9 cellular contexts compared by ENCODE assay signal in genomic region chr20:50294164-50295088, GRCh38.
DNase-seq lines count a peak whose midpoint lies in the region; ATAC-seq and TF ChIP-seq lines count a peak whose summit lies in the region.
"Had no signal": no experiment of that assay in that cellular context is flagged by ENCODE, and none has a peak within 500 bp of the region (broad histone marks: within the 10 kb centered on the region; RNA-seq: fewer than 3 reads in every experiment).

No MANE protein-coding gene starts in this region.

- no peaks in the 10 kb centered on the region for H3K9me2 ChIP-seq in SK-N-SH

- H3K4me3 ChIP-seq in adipocyte (ENCODE audit: low read length): no peak overlapping the region
- no peak overlapping the region for H3K4me3 ChIP-seq in lower lobe of right lung
- H3K4me3 ChIP-seq in thyroid gland (replicated peaks in 1 of 3): no peak overlapping the region
- H3K4me3 ChIP-seq in SK-N-SH (ENCODE audit: low read depth in 2 of 2, low read length in 1 of 2): no peak overlapping the region

- H3K27me3 ChIP-seq in adipocyte (replicated peaks; ENCODE audit: control insufficient read depth, insufficient read depth, low read length) (no peaks in the 10 kb centered on the region), lower lobe of right lung (ENCODE audit: low read depth) (no peaks in the 10 kb centered on the region), thyroid gland (no peaks in the 10 kb centered on the region), SK-N-SH (ENCODE audit: insufficient read depth) (no peaks in the 10 kb centered on the region)

- DNase-seq in HT1080 (ENCODE audit: low read depth): peak; percentile 34
- no peak for DNase-seq in adipocyte (ENCODE audit: low read depth)
- no peak for DNase-seq in lower lobe of right lung
- DNase-seq in thyroid gland: no peak
- no peak for DNase-seq in SK-N-SH
- DNase-seq in activated CD8-positive, alpha-beta T cell treated with anti-CD3 and anti-CD28 coated beads, Interleukin-2, amount 10 ng/mL, durations not matched to agents 7 days and 5 days: no peak
- DNase-seq in caudate nucleus (lab: John Stamatoyannopoulos, UW): no peak
- DNase-seq: GOT3, Kasumi-1 had no signal

- H3K4me1 ChIP-seq in adipocyte (ENCODE audit: control insufficient read depth, insufficient read depth, low read length) (peaks cover 44% of the 10 kb centered on the region), lower lobe of right lung (peaks cover 33% of the 10 kb centered on the region), thyroid gland (peaks cover 35 to 36% of the 10 kb centered on the region in 2 donors), SK-N-SH (ENCODE audit: control insufficient read depth in 1 of 2, insufficient read depth in 2 of 2, low read depth in 1 of 2, low read length in 1 of 2) (peaks cover 0 to 11% of the 10 kb centered on the region in 2 experiments; a peak in 1 of 4 replicates)

- no peaks in the 10 kb centered on the region for H4K20me1 ChIP-seq in SK-N-SH (ENCODE audit: insufficient read depth)

- H3K9me3 ChIP-seq in adipocyte (ENCODE audit: control insufficient read depth, low read length) (no peaks in the 10 kb centered on the region), lower lobe of right lung (no peaks in the 10 kb centered on the region), thyroid gland (no peaks in the 10 kb centered on the region), SK-N-SH (no peaks in the 10 kb centered on the region)

- no peaks in the 10 kb centered on the region for H3K79me2 ChIP-seq in SK-N-SH (ENCODE audit: insufficient read depth)

- POLR2A ChIA-PET in SK-N-SH (lab: Yijun Ruan, JAX): no interaction called here
- POLR2A ChIA-PET in activated CD8-positive, alpha-beta T cell treated with anti-CD3 and anti-CD28 coated beads, Interleukin-2, amount 10 ng/mL, durations not matched to agents 7 days and 5 days (lab: Charles Lee): no interaction called here

- H3K36me3 Mint-ChIP-seq in activated CD8-positive, alpha-beta T cell treated with anti-CD3 and anti-CD28 coated beads, Interleukin-2, amount 10 ng/mL, durations not matched to agents 7 days and 5 days (ENCODE audit: low read depth): no peaks in the 10 kb centered on the region

- TF ChIP-seq EP300 in SK-N-SH (IDR thresholded peaks at IDR 0.05; ENCODE audit: borderline replicate concordance in 1 of 2, low read depth in 1 of 2, low read length in 1 of 2): no peak

- WGBS in thyroid gland, 2 donors: 89 to 95% methylated on average over 14 to 18 of the region's 18 CpGs
- 95% methylated on average over 14 of the region's 18 CpGs for WGBS in SK-N-SH (ENCODE audit: low lambda C conversion rate)

- TF ChIP-seq CTCF in lower lobe of right lung (IDR thresholded peaks at IDR 0.05) (no peak), thyroid gland (IDR thresholded peaks at IDR 0.05) (no peak), SK-N-SH (IDR thresholded peaks at IDR 0.05) (no peak)

- TF ChIP-seq POLR2A in thyroid gland (IDR thresholded peaks at IDR 0.05): no peak

- H3K4me2 ChIP-seq in SK-N-SH: no peak overlapping the region

- intact Hi-C loops in lower lobe of right lung (cut with DNase I) (no loop called here), thyroid gland (cut with DNase I) (no loop called here)

- no peak overlapping the region for H3K4me3 Mint-ChIP-seq in activated CD8-positive, alpha-beta T cell treated with anti-CD3 and anti-CD28 coated beads, Interleukin-2, amount 10 ng/mL, durations not matched to agents 7 days and 5 days

- no peak overlapping the region for H3K27ac Mint-ChIP-seq in activated CD8-positive, alpha-beta T cell treated with anti-CD3 and anti-CD28 coated beads, Interleukin-2, amount 10 ng/mL, durations not matched to agents 7 days and 5 days

- no peak overlapping the region for H2AFZ ChIP-seq in SK-N-SH (ENCODE audit: low read depth)

- no peaks in the 10 kb centered on the region for H3K9me3 Mint-ChIP-seq in activated CD8-positive, alpha-beta T cell treated with anti-CD3 and anti-CD28 coated beads, Interleukin-2, amount 10 ng/mL, durations not matched to agents 7 days and 5 days (ENCODE audit: insufficient read depth)

- H3K9ac ChIP-seq in adipocyte (ENCODE audit: low read length) (peak overlapping the region; percentile 44), SK-N-SH (no peak overlapping the region)

- TF ChIP-seq RAD21 in SK-N-SH (IDR thresholded peaks at IDR 0.05; ENCODE audit: low read length): no peak

- H3K4me1 Mint-ChIP-seq in activated CD8-positive, alpha-beta T cell treated with anti-CD3 and anti-CD28 coated beads, Interleukin-2, amount 10 ng/mL, durations not matched to agents 7 days and 5 days (ENCODE audit: low read depth): peaks cover 44% of the 10 kb centered on the region

- peaks cover 11% of the 10 kb centered on the region for H3K27me3 Mint-ChIP-seq in activated CD8-positive, alpha-beta T cell treated with anti-CD3 and anti-CD28 coated beads, Interleukin-2, amount 10 ng/mL, durations not matched to agents 7 days and 5 days (ENCODE audit: low read depth)

- CTCF ChIA-PET in SK-N-SH (lab: Yijun Ruan, JAX): no interaction called here
- CTCF ChIA-PET in activated CD8-positive, alpha-beta T cell treated with anti-CD3 and anti-CD28 coated beads, Interleukin-2, amount 10 ng/mL, durations not matched to agents 7 days and 5 days (lab: Charles Lee): no interaction called here

- H3K27ac ChIP-seq in lower lobe of right lung: peak overlapping the region; percentile 24
- H3K27ac ChIP-seq in thyroid gland: peak overlapping the region; percentile 80 to 89 (median 85)
- no peak overlapping the region for H3K27ac ChIP-seq in SK-N-SH (ENCODE audit: low read depth in 2 of 2, low read length in 1 of 2)
- H3K27ac ChIP-seq in caudate nucleus (ENCODE audit: low read depth, low read length): no peak overlapping the region

- H3F3A ChIP-seq in SK-N-SH (replicated peaks; ENCODE audit: insufficient read depth): no peaks in the 10 kb centered on the region

- no peak for ATAC-seq in lower lobe of right lung
- no peak for ATAC-seq in activated CD8-positive, alpha-beta T cell treated with anti-CD3 and anti-CD28 coated beads, Interleukin-2, amount 10 ng/mL, durations not matched to agents 7 days and 5 days

- H3K36me3 ChIP-seq in adipocyte (ENCODE audit: control insufficient read depth, insufficient read depth, low read length, severe bottlenecking) (no peaks in the 10 kb centered on the region), lower lobe of right lung (no peaks in the 10 kb centered on the region), thyroid gland (no peaks in the 10 kb centered on the region), SK-N-SH (replicated peaks in 1 of 2; ENCODE audit: control insufficient read depth in 1 of 2, insufficient read depth in 2 of 2, low read length in 1 of 2) (no peaks in the 10 kb centered on the region)

TF ChIP-seq in SK-N-SH, 30 proteins besides CTCF, POLR2A, EP300 and RAD21:
- TF ChIP-seq FOXJ3 (CRISPR knock-in tag; IDR thresholded peaks at IDR 0.05) (no peak), NFIC (IDR thresholded peaks at IDR 0.05; ENCODE audit: borderline replicate concordance) (no peak), MEF2A (IDR thresholded peaks at IDR 0.05; ENCODE audit: borderline replicate concordance, low read depth) (no peak), SMC3 (IDR thresholded peaks at IDR 0.05; ENCODE audit: low read depth, low read length) (no peak), REST (IDR thresholded peaks at IDR 0.05; ENCODE audit: low read depth, low read length) (no peak), SIN3A (IDR thresholded peaks at IDR 0.05; ENCODE audit: borderline replicate concordance, low read depth, low read length) (no peak), CHD2 (IDR thresholded peaks at IDR 0.05; ENCODE audit: low read length, partially characterized antibody) (no peak)

Comparison
In these comparisons a context has a peak if more than half of its experiments do, and no peak if none do; other contexts are left out.
1. H3K27ac ChIP-seq: peak in lower lobe of right lung (single experiment) and thyroid gland (3 of 3); none in SK-N-SH (0 of 2) and caudate nucleus (single experiment).